ENCODE assay signal across 13 cellular contexts in genomic region chr14:76923422-76924362, GRCh38.
A peak's percentile ranks its signal among the peaks of the same experiment; 100 is the strongest.
DNase-seq lines count a peak whose midpoint lies in the region; ATAC-seq, FAIRE-seq and TF ChIP-seq lines count a peak whose summit lies in the region.
"Had no signal": no experiment of that assay in that cellular context is flagged by ENCODE, and none has a peak within 500 bp of the region (broad histone marks: within the 10 kb centered on the region; RNA-seq: fewer than 3 reads in every experiment).

No MANE protein-coding gene starts in this region.

- TF ChIP-seq CTCF in endothelial cell of umbilical vein (IDR thresholded peaks at IDR 0.05; ENCODE audit: extremely low read depth in 1 of 2, insufficient read depth in 1 of 2, low read depth in 1 of 2, low read length in 2 of 2): no peak
- no peak for TF ChIP-seq CTCF in D721Med (IDR thresholded peaks at IDR 0.05; ENCODE audit: insufficient read depth, missing control alignments)

- no peak overlapping the region for H3K9ac ChIP-seq in endothelial cell of umbilical vein (replicated peaks; ENCODE audit: extremely low read depth, insufficient read depth, low read length)
- no peak overlapping the region for H3K9ac ChIP-seq in trophoblast cell (ENCODE audit: low read length)

- intact Hi-C loops in endothelial cell of umbilical vein (cut with micrococcal nuclease): no loop called here
- intact Hi-C loops in cardiac septum (cut with DNase I): no loop called here

- BruUV-seq in endothelial cell of umbilical vein (replicated peaks; lab: Mats Ljungman, UMichigan): no TSS peak

- no peak overlapping the region for H3K14ac ChIP-seq in trophoblast cell (ENCODE audit: low read length)

- no peak overlapping the region for H4K12ac ChIP-seq in trophoblast cell (ENCODE audit: low read depth, low read length)

- H4K8ac ChIP-seq in trophoblast cell (ENCODE audit: low read depth, low read length): no peak overlapping the region

- H3K23ac ChIP-seq in trophoblast cell (ENCODE audit: low read length): no peak overlapping the region

- peak overlapping the region; percentile 83 for H2BK12ac ChIP-seq in trophoblast cell (ENCODE audit: low read length)

- peaks cover 28% of the 10 kb centered on the region for H3K79me1 ChIP-seq in trophoblast cell (ENCODE audit: low read length)

- CTCF ChIA-PET in endothelial cell of umbilical vein (lab: Charles Lee): interaction anchor here (0.9 to 1.5 kb wide), 3 partner anchors 11 to 48 kb away, joined by 3 to 5 read pairs (median 3); no protein-coding TSS in a partner anchor

- no peak overlapping the region for H3K4me2 ChIP-seq in endothelial cell of umbilical vein (ENCODE audit: insufficient read depth, low read length)
- H3K4me2 ChIP-seq in trophoblast cell (ENCODE audit: low read length): no peak overlapping the region

- POLR2A ChIA-PET in endothelial cell of umbilical vein (lab: Charles Lee): interaction anchor here (0.6 kb wide), 1 partner anchor 11 kb away, joined by 8 read pairs; no protein-coding TSS in a partner anchor

- no peaks in the 10 kb centered on the region for H4K20me1 ChIP-seq in endothelial cell of umbilical vein (replicated peaks; ENCODE audit: control insufficient read depth, extremely low read depth, insufficient read depth, low read length)

- H4K91ac ChIP-seq in trophoblast cell (ENCODE audit: low read depth, low read length): peak overlapping the region; percentile 25

- dilution Hi-C loops in endothelial cell of umbilical vein (cut with MboI; ENCODE audit: extremely low pct_ligation_motif_present, low sequenced_read_pairs): no loop called here

- DNase-seq in DMS53 (lab: John Stamatoyannopoulos, UW) (peak; percentile 60), DMS53 treated with DMSO at 0.1 percent for 48 hours (lab: John Stamatoyannopoulos, UW; ENCODE audit: unreplicated experiment) (no peak), MV-4-11 (lab: John Stamatoyannopoulos, UW) (peak; percentile 34), endothelial cell of umbilical vein (ENCODE audit: low read depth, low spot score) (no peak), trophoblast cell (no peak), cardiac septum (ENCODE audit: low spot score) (no peak), D721Med (ENCODE audit: insufficient read length, low spot score) (no peak)
- DNase-seq: DMS 273 treated with DMSO at 0.1 percent for 48 hours had no signal

- FAIRE-seq in endothelial cell of umbilical vein (lab: Jason Lieb, UNC) (no peak), D721Med (lab: Jason Lieb, UNC) (no peak)
- FAIRE-seq: RCC 7860 had no signal

- H2AK5ac ChIP-seq in trophoblast cell (ENCODE audit: low read length): peak overlapping the region; percentile 49

- H3K27ac ChIP-seq in endothelial cell of umbilical vein (ENCODE audit: insufficient read depth, low read depth, low read length) (no peak overlapping the region), trophoblast cell (ENCODE audit: low read depth, low read length) (no peak overlapping the region)
- H3K27ac ChIP-seq: 22Rv1, ascending aorta had no signal

- H2BK5ac ChIP-seq in trophoblast cell (ENCODE audit: low read depth, low read length, poor library complexity): no peak overlapping the region

- no CpG with 5 or more reads among the region's 22 CpGs for WGBS in trophoblast cell (ENCODE audit: extremely low coverage, insufficient coverage, insufficient read length)

- H3K36me3 ChIP-seq in endothelial cell of umbilical vein (ENCODE audit: control insufficient read depth in 2 of 2, extremely low read depth in 1 of 2, insufficient read depth in 2 of 2, low read length in 2 of 2): no peaks in the 10 kb centered on the region
- no peaks in the 10 kb centered on the region for H3K36me3 ChIP-seq in trophoblast cell (ENCODE audit: control insufficient read depth in 1 of 2, insufficient read depth in 2 of 2, low read length in 2 of 2)
- H3K36me3 ChIP-seq: ascending aorta, right atrium auricular region had no signal

- no peaks in the 10 kb centered on the region for H3K9me1 ChIP-seq in endothelial cell of umbilical vein (replicated peaks; ENCODE audit: control insufficient read depth, extremely low read depth, insufficient read depth, low read length)

- H3K27me3 ChIP-seq in endothelial cell of umbilical vein (ENCODE audit: control insufficient read depth in 2 of 2, insufficient read depth in 2 of 2, low read length in 2 of 2): no peaks in the 10 kb centered on the region
- no peaks in the 10 kb centered on the region for H3K27me3 ChIP-seq in trophoblast cell (ENCODE audit: insufficient read depth, low read length)
- H3K27me3 ChIP-seq: ascending aorta, right atrium auricular region had no signal

- peak overlapping the region; percentile 17 for H3K18ac ChIP-seq in trophoblast cell (ENCODE audit: low read length)

- peak overlapping the region; percentile 24 for H2AFZ ChIP-seq in endothelial cell of umbilical vein (ENCODE audit: low read depth, low read length)
- peak overlapping the region; percentile 19 for H2AFZ ChIP-seq in trophoblast cell (ENCODE audit: insufficient read depth, low read length, poor library complexity)

- H3K9me3 ChIP-seq in endothelial cell of umbilical vein (replicated peaks; ENCODE audit: control insufficient read depth, insufficient read depth, low read length) (no peaks in the 10 kb centered on the region), trophoblast cell (ENCODE audit: insufficient read depth, low read depth, low read length) (peaks cover 5% of the 10 kb centered on the region)
- H3K9me3 ChIP-seq: ascending aorta, right atrium auricular region had no signal

- H3K4me1 ChIP-seq in endothelial cell of umbilical vein (ENCODE audit: control insufficient read depth, extremely low read depth, insufficient read depth, low read length) (peaks cover 16% of the 10 kb centered on the region), trophoblast cell (ENCODE audit: control insufficient read depth in 1 of 2, insufficient read depth in 2 of 2, low read length in 2 of 2) (peaks cover 32 to 33% of the 10 kb centered on the region in 2 experiments)

- no peak overlapping the region for H3K4ac ChIP-seq in trophoblast cell (ENCODE audit: low read depth, low read length)

- H3K79me2 ChIP-seq in endothelial cell of umbilical vein (ENCODE audit: control insufficient read depth, insufficient read depth, low read length): no peaks in the 10 kb centered on the region
- H3K79me2 ChIP-seq in trophoblast cell (ENCODE audit: control insufficient read depth, insufficient read depth, low read length, poor library complexity): peaks cover 4% of the 10 kb centered on the region

- no peak overlapping the region for H3K4me3 ChIP-seq in endothelial cell of umbilical vein (replicated peaks in 1 of 3; ENCODE audit: insufficient read depth in 1 of 3, low read depth in 1 of 3, low read length in 3 of 3)
- no peak overlapping the region for H3K4me3 ChIP-seq in trophoblast cell (ENCODE audit: low read depth, low read length)
- H3K4me3 ChIP-seq: ascending aorta, right atrium auricular region had no signal

- H2BK120ac ChIP-seq in trophoblast cell (ENCODE audit: insufficient read depth, low read length, poor library complexity): peak overlapping the region; percentile 2

- TF ChIP-seq POLR2A in endothelial cell of umbilical vein (IDR thresholded peaks at IDR 0.05; ENCODE audit: low read depth, low read length): no peak

- ATAC-seq in GM19035 (IDR thresholded peaks at IDR 0.05; ENCODE audit: unreplicated experiment): no peak

TF ChIP-seq in endothelial cell of umbilical vein, 7 proteins besides CTCF, POLR2A, EP300 and RAD21:
- TF ChIP-seq POLR2AphosphoS5 (IDR thresholded peaks at IDR 0.05; ENCODE audit: insufficient read depth, low read depth, low read length): no peak
- TF ChIP-seq FOS (IDR thresholded peaks at IDR 0.05; ENCODE audit: borderline replicate concordance, insufficient read depth, low read length): no peak
- TF ChIP-seq MYC (IDR thresholded peaks at IDR 0.05; ENCODE audit: low read depth, low read length): no peak
- no peak for TF ChIP-seq GATA2 (IDR thresholded peaks at IDR 0.05; ENCODE audit: insufficient read depth, insufficient read length, low read depth, low read length)
- TF ChIP-seq JUN (IDR thresholded peaks at IDR 0.05; ENCODE audit: borderline replicate concordance, insufficient read depth, insufficient read length, low read depth): no peak
- no peak for TF ChIP-seq EZH2 (IDR thresholded peaks at IDR 0.05; ENCODE audit: borderline replicate concordance, low read depth, low read length, severe bottlenecking)
- TF ChIP-seq, protein P1, sequence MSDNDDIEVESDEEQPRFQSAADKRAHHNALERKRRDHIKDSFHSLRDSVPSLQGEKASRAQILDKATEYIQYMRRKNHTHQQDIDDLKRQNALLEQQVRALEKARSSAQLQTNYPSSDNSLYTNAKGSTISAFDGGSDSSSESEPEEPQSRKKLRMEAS (IDR thresholded peaks at IDR 0.05; ENCODE audit: insufficient read depth, insufficient read length): no peak

Comparison
In these comparisons a context has a peak if more than half of its experiments do, and no peak if none do; other contexts are left out.
1. DNase-seq: peak in DMS53 (single experiment) and MV-4-11 (single experiment); none in DMS53 treated with DMSO at 0.1 percent for 48 hours (single experiment), endothelial cell of umbilical vein (single experiment), trophoblast cell (0 of 2), cardiac septum (single experiment) and D721Med (single experiment).